16 cellular contexts compared by ENCODE assay signal in genomic region chr5:67732921-67733320, GRCh38.
A peak's percentile ranks its signal among the peaks of the same experiment; 100 is the strongest.
DNase-seq lines count a peak whose midpoint lies in the region; ATAC-seq and TF ChIP-seq lines count a peak whose summit lies in the region.
"Had no signal": no experiment of that assay in that cellular context is flagged by ENCODE, and none has a peak within 500 bp of the region (broad histone marks: within the 10 kb centered on the region; RNA-seq: fewer than 3 reads in every experiment).

No MANE protein-coding gene starts in this region.

- in situ Hi-C loops in G401 (cut with HindIII; ENCODE audit: low sequenced_read_pairs): no loop called here

- peaks cover 15% of the 10 kb centered on the region for H3K9me3 Mint-ChIP-seq in nephron
- H3K9me3 Mint-ChIP-seq in activated naive CD8-positive, alpha-beta T cell treated with anti-CD3 and anti-CD28 coated beads for 36 hours: peaks cover 3% of the 10 kb centered on the region

- H3K27ac Mint-ChIP-seq in nephron: peak overlapping the region; percentile 2 to 66 (median 49)
- no peak overlapping the region for H3K27ac Mint-ChIP-seq in activated naive CD8-positive, alpha-beta T cell treated with anti-CD3 and anti-CD28 coated beads for 36 hours
- H3K27ac Mint-ChIP-seq: B cell; CD4-positive, CD25-positive, alpha-beta regulatory T cell had no signal

- peaks cover 38% of the 10 kb centered on the region for H3K4me1 Mint-ChIP-seq in nephron
- no peaks in the 10 kb centered on the region for H3K4me1 Mint-ChIP-seq in activated naive CD8-positive, alpha-beta T cell treated with anti-CD3 and anti-CD28 coated beads for 36 hours
- H3K4me1 Mint-ChIP-seq: B cell; CD4-positive, CD25-positive, alpha-beta regulatory T cell; CD8-positive, alpha-beta memory T cell had no signal

- H3K27me3 Mint-ChIP-seq in nephron (ENCODE audit: low read depth): no peaks in the 10 kb centered on the region
- H3K27me3 Mint-ChIP-seq in activated naive CD8-positive, alpha-beta T cell treated with anti-CD3 and anti-CD28 coated beads for 36 hours: peaks cover 4% of the 10 kb centered on the region

- no peak overlapping the region for H3K4me3 Mint-ChIP-seq in nephron
- H3K4me3 Mint-ChIP-seq in activated naive CD8-positive, alpha-beta T cell treated with anti-CD3 and anti-CD28 coated beads for 36 hours: no peak overlapping the region
- H3K4me3 Mint-ChIP-seq: B cell; CD4-positive, CD25-positive, alpha-beta regulatory T cell; CD8-positive, alpha-beta memory T cell had no signal

- no peak for TF ChIP-seq CTCF in nephron (IDR thresholded peaks at IDR 0.05; ENCODE audit: unreplicated experiment in 3 of 3)

- H3K36me3 Mint-ChIP-seq in nephron (ENCODE audit: low read depth): peaks cover 4% of the 10 kb centered on the region
- no peaks in the 10 kb centered on the region for H3K36me3 Mint-ChIP-seq in activated naive CD8-positive, alpha-beta T cell treated with anti-CD3 and anti-CD28 coated beads for 36 hours
- H3K36me3 Mint-ChIP-seq: CD4-positive, CD25-positive, alpha-beta regulatory T cell; CD8-positive, alpha-beta memory T cell had no signal

- no peak for ATAC-seq in HG02678 (IDR thresholded peaks at IDR 0.05; ENCODE audit: unreplicated experiment)

- DNase-seq in G401 (ENCODE audit: low spot score) (peak; percentile 93), cerebellar cortex (ENCODE audit: low spot score) (peak; percentile 91), globus pallidus (ENCODE audit: low spot score) (peak; percentile 12), islet precursor cell (no peak), GOT3 (lab: John Stamatoyannopoulos, UW) (no peak)
- DNase-seq in activated naive CD8-positive, alpha-beta T cell treated with anti-CD3 and anti-CD28 coated beads for 36 hours: no peak
- DNase-seq: CD4-positive, CD25-positive, alpha-beta regulatory T cell; CD8-positive, alpha-beta memory T cell; DMS 273 treated with DMSO at 0.1 percent for 48 hours; DMS79; EL; GF-D8; H7 had no signal

Comparison
In these comparisons a context has a peak if more than half of its experiments do, and no peak if none do; other contexts are left out.
1. DNase-seq: peak in G401 (single experiment), cerebellar cortex (single experiment) and globus pallidus (single experiment); none in activated naive CD8-positive, alpha-beta T cell treated with anti-CD3 and anti-CD28 coated beads for 36 hours (single experiment), islet precursor cell (single experiment) and GOT3 (single experiment).